In the genomic region with DNA sequence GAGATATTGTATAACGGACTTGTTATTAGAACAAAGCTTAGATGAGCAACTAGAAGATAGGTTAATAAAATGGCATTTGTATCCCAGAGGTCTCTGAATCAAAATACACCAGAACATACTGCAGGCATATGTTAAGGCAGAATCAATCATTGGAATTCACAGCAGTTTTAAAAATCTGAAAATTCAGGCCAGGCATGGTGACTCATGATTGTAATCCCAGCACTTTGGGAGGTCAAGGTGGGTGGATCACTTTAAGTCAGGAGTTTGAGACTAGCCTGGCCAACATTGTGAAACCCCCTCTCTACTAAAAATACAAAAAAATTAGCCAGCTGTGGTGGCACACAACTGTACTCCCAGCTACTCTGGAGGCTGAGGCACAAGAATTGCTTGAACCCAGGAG, we compare ENCODE assay signal across 15 cellular contexts.
"Had no signal": no experiment of that assay in that cellular context is flagged by ENCODE, and none has a peak within 500 bp of the region (broad histone marks: within the 10 kb centered on the region; RNA-seq: fewer than 3 reads in every experiment).

No MANE protein-coding gene starts in this region.

- H3K4me1 ChIP-seq: lower lobe of right lung, sigmoid colon, upper lobe of right lung had no signal

- H3K36me3 ChIP-seq: lower lobe of right lung, sigmoid colon, upper lobe of right lung had no signal

- H3K27ac ChIP-seq: foreskin keratinocyte, lower lobe of right lung, sigmoid colon, upper lobe of right lung had no signal

- H3K4me3 ChIP-seq: lower lobe of right lung, sigmoid colon, upper lobe of right lung had no signal

- ATAC-seq: activated CD8-positive, alpha-beta T cell treated with anti-CD3 and anti-CD28 coated beads for 36 hours; foreskin keratinocyte; lower lobe of right lung; natural killer cell treated with Interleukin-12 subunit alpha and Interleukin-12 subunit beta and Interleukin-15 and Interleukin-18, amount 100 ng/mL, for 72 hours; stimulated activated naive B cell treated with anti-CD40 and anti-IgM and Interleukin-4, amounts not matched to agents 10 μg/mL and 1 μg/mL and 100 μg/mL, for 72 hours; upper lobe of right lung had no signal

- H3K27me3 Mint-ChIP-seq: activated CD4-positive, alpha-beta T cell treated with anti-CD3 and anti-CD28 coated beads, Interleukin-2, amount 10 ng/mL, durations not matched to agents 24 days and 14 days; activated CD8-positive, alpha-beta T cell treated with anti-CD3 and anti-CD28 coated beads for 36 hours; activated T-cell treated with anti-CD3 and anti-CD28 coated beads, Interleukin-2, amount 50 U/mL, for 24 hours; natural killer cell treated with Interleukin-12 subunit alpha and Interleukin-12 subunit beta and Interleukin-15 and Interleukin-18, amount 100 ng/mL, for 72 hours; stimulated activated naive B cell treated with anti-CD40 and anti-IgM and Interleukin-4, amounts not matched to agents 10 μg/mL and 1 μg/mL and 100 μg/mL, for 72 hours had no signal

- H3K4me3 Mint-ChIP-seq: activated CD4-positive, alpha-beta T cell treated with anti-CD3 and anti-CD28 coated beads, Interleukin-2, amount 10 ng/mL, durations not matched to agents 24 days and 14 days; activated CD8-positive, alpha-beta T cell treated with anti-CD3 and anti-CD28 coated beads for 36 hours; activated T-cell treated with anti-CD3 and anti-CD28 coated beads, Interleukin-2, amount 50 U/mL, for 24 hours; natural killer cell treated with Interleukin-12 subunit alpha and Interleukin-12 subunit beta and Interleukin-15 and Interleukin-18, amount 100 ng/mL, for 72 hours; stimulated activated naive B cell treated with anti-CD40 and anti-IgM and Interleukin-4, amounts not matched to agents 10 μg/mL and 1 μg/mL and 100 μg/mL, for 72 hours had no signal

- H3K27ac Mint-ChIP-seq: activated CD4-positive, alpha-beta T cell treated with anti-CD3 and anti-CD28 coated beads, Interleukin-2, amount 10 ng/mL, durations not matched to agents 24 days and 14 days; activated CD8-positive, alpha-beta T cell treated with anti-CD3 and anti-CD28 coated beads for 36 hours; stimulated activated naive B cell treated with anti-CD40 and anti-IgM and Interleukin-4, amounts not matched to agents 10 μg/mL and 1 μg/mL and 100 μg/mL, for 72 hours had no signal

- H3K9me3 ChIP-seq: lower lobe of right lung, sigmoid colon, upper lobe of right lung had no signal

- DNase-seq: activated CD4-positive, alpha-beta T cell treated with anti-CD3 and anti-CD28 coated beads, Interleukin-2, amount 10 ng/mL, durations not matched to agents 24 days and 14 days; activated CD8-positive, alpha-beta T cell treated with anti-CD3 and anti-CD28 coated beads for 36 hours; activated effector memory CD4-positive, alpha-beta T cell treated with Interleukin-2 at 50 U/mL for 16 hours; activated naive CD4-positive, alpha-beta T cell treated with anti-CD3 and anti-CD28 coated beads, Interleukin-2, amount 50 U/mL, for 16 hours; activated T-cell treated with anti-CD3 and anti-CD28 coated beads, Interleukin-2, amount 50 U/mL, for 24 hours; aorta; cortex of kidney; foreskin keratinocyte; hypothalamus; lower lobe of right lung; posterior cingulate gyrus; sigmoid colon; stimulated activated naive B cell treated with anti-CD40 and anti-IgM and Interleukin-4, amounts not matched to agents 10 μg/mL and 1 μg/mL and 100 μg/mL, for 72 hours; upper lobe of right lung had no signal

- H3K27me3 ChIP-seq: foreskin keratinocyte, sigmoid colon, upper lobe of right lung had no signal
